Comparison of ENCODE assay signal across 38 cellular contexts in the genomic region with DNA sequence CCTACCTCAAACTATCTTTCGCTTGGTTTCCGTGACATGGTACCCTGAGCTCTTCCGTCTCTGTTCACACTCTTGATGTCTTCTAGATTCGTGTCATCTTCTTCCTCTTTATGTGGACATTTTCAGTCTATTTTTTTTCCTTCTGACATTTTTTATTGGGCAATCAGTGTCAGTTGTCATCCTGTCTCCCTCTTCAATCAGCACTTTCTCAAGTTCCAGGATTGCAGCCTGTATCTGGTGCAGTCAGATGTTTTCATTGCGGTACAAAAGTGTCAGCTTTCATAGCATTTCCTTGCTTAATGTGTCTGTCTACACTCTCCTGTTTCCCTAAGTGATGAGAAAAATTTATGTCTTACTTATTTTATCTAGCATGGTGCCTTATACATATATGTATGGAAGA. TPM values are rescaled to one million over a fixed set of nuclear protein-coding genes. Genes with fewer than 3 reads are reported as not detected.
"Had no signal": no experiment of that assay in that cellular context is flagged by ENCODE, and none has a peak within 500 bp of the region (broad histone marks: within the 10 kb centered on the region; RNA-seq: fewer than 3 reads in every experiment).

No MANE protein-coding gene starts in this region.

- H3K27ac Mint-ChIP-seq: activated B cell treated with CpG ODN at 0.5 μM for 24 hours; activated CD4-positive, alpha-beta memory T cell treated with anti-CD3 and anti-CD28 coated beads for 36 hours; activated CD4-positive, alpha-beta T cell treated with anti-CD3 and anti-CD28 coated beads for 36 hours; activated CD8-positive, alpha-beta T cell treated with anti-CD3 and anti-CD28 coated beads for 36 hours; activated naive CD4-positive, alpha-beta T cell treated with anti-CD3 and anti-CD28 coated beads for 36 hours; activated naive CD4-positive, alpha-beta T cell treated with anti-CD3 and anti-CD28 coated beads, Interleukin-2, amount 50 U/mL, for 72 hours; activated naive CD8-positive, alpha-beta T cell treated with anti-CD3 and anti-CD28 coated beads for 36 hours; activated T-cell treated with anti-CD3 and anti-CD28 coated beads, Interleukin-2, amount 50 U/mL, for 72 hours; activated T-helper 1 cell treated with anti-CD3 and anti-CD28 coated beads, Interleukin-12 subunit alpha, Interleukin-12 subunit beta, Interleukin-2, Interleukin-4 antibody, amounts not matched to agents 30 ng/mL and 10 ng/mL and 1 ng/mL, durations not matched to agents 14 hours and 24 hours and 36 hours; activated T-helper 17 cell treated with anti-CD3 and anti-CD28 coated beads, Interleukin-2, amount 50 U/mL, for 72 hours; T-helper 1 cell treated with Interleukin-12 subunit alpha and Interleukin-12 subunit beta and Interleukin-4 antibody, amounts not matched to agents 30 μg/mL and 1 μg/mL, for 36 hours; T-helper 2 cell treated with Interferon-gamma antibody and Interleukin-4, amounts not matched to agents 5 μg/mL and 100 μg/mL, for 36 hours had no signal

- H3K9me3 Mint-ChIP-seq: activated T-cell treated with anti-CD3 and anti-CD28 coated beads, Interleukin-2, amount 50 U/mL, for 4 hours had no signal

- H3K27me3 Mint-ChIP-seq: activated B cell treated with CpG ODN at 0.5 μM for 24 hours; activated CD4-positive, alpha-beta memory T cell treated with anti-CD3 and anti-CD28 coated beads for 36 hours; activated CD4-positive, alpha-beta T cell treated with anti-CD3 and anti-CD28 coated beads for 36 hours; activated CD8-positive, alpha-beta T cell treated with anti-CD3 and anti-CD28 coated beads for 36 hours; activated naive CD8-positive, alpha-beta T cell treated with anti-CD3 and anti-CD28 coated beads for 36 hours; activated T-helper 17 cell treated with anti-CD3 and anti-CD28 coated beads, Interleukin-2, amount 50 U/mL, for 72 hours had no signal

- H3K36me3 ChIP-seq: adrenal gland, brain microvascular endothelial cell, breast epithelium had no signal

- DNase-seq: activated B cell treated with CpG ODN at 0.5 μM for 24 hours; activated CD4-positive, alpha-beta memory T cell treated with anti-CD3 and anti-CD28 coated beads for 36 hours; activated CD4-positive, alpha-beta T cell treated with anti-CD3 and anti-CD28 coated beads for 1 hour; activated CD4-positive, alpha-beta T cell treated with anti-CD3 and anti-CD28 coated beads for 36 hours; activated CD4-positive, alpha-beta T cell treated with anti-CD3 and anti-CD28 coated beads for 48 hours; activated CD4-positive, alpha-beta T cell treated with anti-CD3 and anti-CD28 coated beads, Interleukin-2, amount 50 U/mL, for 1 hour; activated CD4-positive, alpha-beta T cell treated with anti-CD3 and anti-CD28 coated beads, Interleukin-2, amount 50 U/mL, for 4 hours; activated CD8-positive, alpha-beta memory T cell treated with anti-CD3 and anti-CD28 coated beads, Interleukin-2, amount 50 U/mL, for 4 hours; activated CD8-positive, alpha-beta T cell treated with anti-CD3 and anti-CD28 coated beads for 36 hours; activated effector memory CD4-positive, alpha-beta T cell treated with anti-CD3 and anti-CD28 coated beads, Interleukin-2, amount 50 U/mL, for 16 hours; activated gamma-delta T cell treated with Interleukin-2 at 50 U/mL for 16 hours; activated naive CD4-positive, alpha-beta T cell; activated naive CD4-positive, alpha-beta T cell treated with anti-CD3 and anti-CD28 coated beads for 36 hours; activated naive CD4-positive, alpha-beta T cell treated with anti-CD3 and anti-CD28 coated beads, Interleukin-2, amount 50 U/mL, for 16 hours; activated naive CD8-positive, alpha-beta T cell treated with anti-CD3 and anti-CD28 coated beads for 36 hours; activated T-cell treated with anti-CD3 and anti-CD28 coated beads for 4 hours; activated T-cell treated with anti-CD3 and anti-CD28 coated beads, Interleukin-2, amount 50 U/mL, for 1 hour; activated T-cell treated with anti-CD3 and anti-CD28 coated beads, Interleukin-2, amount 50 U/mL, for 4 hours; activated T-cell treated with anti-CD3 and anti-CD28 coated beads, Interleukin-2, amount 50 U/mL, for 72 hours; adrenal gland; amniotic stem cell; aorta; body of pancreas; brain microvascular endothelial cell; central memory CD4-positive, alpha-beta T cell; T-helper 1 cell; T-helper 2 cell; T-helper 9 cell had no signal

- ATAC-seq: activated CD4-positive, alpha-beta T cell treated with anti-CD3 and anti-CD28 coated beads for 36 hours; activated CD4-positive, CD25-positive, alpha-beta regulatory T cell treated with anti-CD3 and anti-CD28 coated beads, Interleukin-2, amount 50 U/mL, for 24 hours; activated CD8-positive, alpha-beta T cell treated with anti-CD3 and anti-CD28 coated beads for 36 hours; activated naive CD4-positive, alpha-beta T cell treated with anti-CD3 and anti-CD28 coated beads, Interleukin-2, amount 50 U/mL, for 72 hours; activated T-cell treated with anti-CD3 and anti-CD28 coated beads, Interleukin-2, amount 50 U/mL, for 4 hours; activated T-cell treated with anti-CD3 and anti-CD28 coated beads, Interleukin-2, amount 50 U/mL, for 72 hours; activated T-helper 17 cell treated with anti-CD3 and anti-CD28 coated beads, Interleukin-2, amount 50 U/mL, for 72 hours; body of pancreas had no signal

- H3K4me3 Mint-ChIP-seq: activated B cell treated with CpG ODN at 0.5 μM for 24 hours; activated CD4-positive, alpha-beta memory T cell treated with anti-CD3 and anti-CD28 coated beads for 36 hours; activated CD4-positive, alpha-beta T cell treated with anti-CD3 and anti-CD28 coated beads for 36 hours; activated CD8-positive, alpha-beta T cell treated with anti-CD3 and anti-CD28 coated beads for 36 hours; activated naive CD4-positive, alpha-beta T cell treated with anti-CD3 and anti-CD28 coated beads for 36 hours; activated naive CD8-positive, alpha-beta T cell treated with anti-CD3 and anti-CD28 coated beads for 36 hours; activated T-cell treated with anti-CD3 and anti-CD28 coated beads, Interleukin-2, amount 50 U/mL, for 4 hours; activated T-cell treated with anti-CD3 and anti-CD28 coated beads, Interleukin-2, amount 50 U/mL, for 72 hours; activated T-helper 1 cell treated with anti-CD3 and anti-CD28 coated beads, Interleukin-12 subunit alpha, Interleukin-12 subunit beta, Interleukin-2, Interleukin-4 antibody, amounts not matched to agents 30 ng/mL and 10 ng/mL and 1 ng/mL, durations not matched to agents 14 hours and 24 hours and 36 hours; activated T-helper 17 cell treated with anti-CD3 and anti-CD28 coated beads, Interleukin-2, amount 50 U/mL, for 72 hours; T-helper 1 cell treated with Interleukin-12 subunit alpha and Interleukin-12 subunit beta and Interleukin-4 antibody, amounts not matched to agents 30 μg/mL and 1 μg/mL, for 36 hours; T-helper 2 cell treated with Interferon-gamma antibody and Interleukin-4, amounts not matched to agents 5 μg/mL and 100 μg/mL, for 36 hours had no signal

- H3K27ac ChIP-seq: adrenal gland, body of pancreas, brain microvascular endothelial cell, breast epithelium, VCaP had no signal

- H3K4me3 ChIP-seq: adrenal gland, body of pancreas, breast epithelium had no signal

- H3K9me3 ChIP-seq: adrenal gland, body of pancreas, breast epithelium had no signal

- H3K27me3 ChIP-seq: adrenal gland, body of pancreas, brain microvascular endothelial cell, breast epithelium had no signal

- FAIRE-seq: astrocyte, TTC549 had no signal

- H3K36me3 Mint-ChIP-seq: activated CD4-positive, alpha-beta memory T cell treated with anti-CD3 and anti-CD28 coated beads for 36 hours; activated naive CD4-positive, alpha-beta T cell treated with anti-CD3 and anti-CD28 coated beads, Interleukin-2, amount 50 U/mL, for 72 hours; activated naive CD8-positive, alpha-beta T cell treated with anti-CD3 and anti-CD28 coated beads for 36 hours had no signal

- H3K4me1 Mint-ChIP-seq: activated B cell treated with CpG ODN at 0.5 μM for 24 hours; activated CD4-positive, alpha-beta T cell treated with anti-CD3 and anti-CD28 coated beads for 36 hours; activated naive CD8-positive, alpha-beta T cell treated with anti-CD3 and anti-CD28 coated beads for 36 hours; activated T-helper 17 cell treated with anti-CD3 and anti-CD28 coated beads, Interleukin-2, amount 50 U/mL, for 72 hours had no signal

- H3K4me1 ChIP-seq: adrenal gland, body of pancreas, breast epithelium had no signal

RNA-seq across cellular contexts. Expression of a gene that starts 51.1 kb away (rescaled TPM):
- total RNA-seq: activated B cell treated with CpG ODN at 0.5 μM for 24 hours; activated naive CD4-positive, alpha-beta T cell treated with anti-CD3 and anti-CD28 coated beads for 36 hours; activated naive CD4-positive, alpha-beta T cell treated with anti-CD3 and anti-CD28 coated beads, Interleukin-2, amount 50 U/mL, for 72 hours; activated T-helper 1 cell treated with anti-CD3 and anti-CD28 coated beads, Interleukin-12 subunit alpha, Interleukin-12 subunit beta, Interleukin-2, Interleukin-4 antibody, amounts not matched to agents 30 ng/mL and 10 ng/mL and 1 ng/mL, durations not matched to agents 14 hours and 24 hours and 36 hours had no signal
